ENCODE assay signal across 16 cellular contexts in the genomic region with DNA sequence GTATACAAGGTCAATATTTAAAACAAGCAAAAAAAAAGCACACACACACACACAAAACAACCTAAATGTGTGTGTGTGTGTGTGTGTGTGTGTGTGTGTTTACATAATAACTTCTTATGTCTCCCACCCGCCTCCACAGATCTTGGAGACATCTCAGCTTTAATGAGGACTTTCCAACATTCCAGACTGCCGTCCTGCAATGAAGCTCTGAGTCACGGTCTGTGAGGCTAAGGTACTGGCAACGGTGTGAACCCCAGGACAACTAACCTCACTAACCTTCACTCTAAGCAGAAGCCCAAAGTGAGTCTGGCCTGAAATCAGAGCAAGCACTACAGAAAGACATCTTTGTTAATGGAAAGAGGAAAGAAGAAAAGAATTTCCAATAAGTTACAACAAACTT. TPM values are rescaled to one million over a fixed set of nuclear protein-coding genes. Genes with fewer than 3 reads are reported as not detected.
DNase-seq lines count a peak whose midpoint lies in the region; ATAC-seq and TF ChIP-seq lines count a peak whose summit lies in the region.
"Had no signal": no experiment of that assay in that cellular context is flagged by ENCODE, and none has a peak within 500 bp of the region (broad histone marks: within the 10 kb centered on the region; RNA-seq: fewer than 3 reads in every experiment).

No MANE protein-coding gene starts in this region.

- H3K4me1 ChIP-seq in ascending aorta, result peaks cover 3 to 29% of the 10 kb centered on the region in 2 donors
- H3K4me1 ChIP-seq in hepatocyte (ENCODE audit: insufficient read depth), result no peaks in the 10 kb centered on the region
- peaks cover 0 to 11% (median 5%) of the 10 kb centered on the region in 3 donors for H3K4me1 ChIP-seq in skeletal muscle tissue (ENCODE audit: control insufficient read depth in 3 of 3, insufficient read depth in 3 of 3, low read length in 3 of 3)
- no peaks in the 10 kb centered on the region for H3K4me1 ChIP-seq in BE2C

- no peaks in the 10 kb centered on the region for H3K79me2 ChIP-seq in hepatocyte

- no peak overlapping the region for H3K4me2 ChIP-seq in hepatocyte

- H3K27ac ChIP-seq in ascending aorta (peak overlapping the region; percentile 17 to 54), hepatocyte (peak overlapping the region; percentile 44), skeletal muscle tissue (ENCODE audit: low read depth, low read length) (peak overlapping the region; percentile 72)

- no peaks in the 10 kb centered on the region for H3K27me3 ChIP-seq in ascending aorta
- no peaks in the 10 kb centered on the region for H3K27me3 ChIP-seq in hepatocyte
- no peaks in the 10 kb centered on the region for H3K27me3 ChIP-seq in skeletal muscle tissue (ENCODE audit: control insufficient read depth in 3 of 3, insufficient read depth in 3 of 3, low read length in 3 of 3)
- H3K27me3 ChIP-seq in BE2C, result no peaks in the 10 kb centered on the region
- H3K27me3 ChIP-seq: stomach had no signal

- peak; percentile 69 for DNase-seq in H4 (ENCODE audit: low spot score)
- no peak for DNase-seq in ascending aorta (ENCODE audit: low spot score in 2 of 2)
- DNase-seq in hepatocyte (ENCODE audit: low spot score), result peak; percentile 45
- DNase-seq in NCI-H1048 (lab: John Stamatoyannopoulos, UW), result no peak
- no peak for DNase-seq in BE2C
- DNase-seq: activated CD8-positive, alpha-beta memory T cell treated with anti-CD3 and anti-CD28 coated beads for 24 hours; activated gamma-delta T cell treated with Interleukin-2 at 50 U/mL for 16 hours; CD4-positive, alpha-beta memory T cell; cerebellar nuclear complex; erythroblast; H9; NCI-H2171 treated with DMSO at 0.1 percent for 48 hours; stomach had no signal

- 42% methylated on average over 4 of the region's 4 CpGs for WGBS in hepatocyte (ENCODE audit: low lambda C conversion rate, missing lambda C conversion rate)

- no peaks in the 10 kb centered on the region for H4K20me1 ChIP-seq in hepatocyte (ENCODE audit: insufficient read depth, poor library complexity, severe bottlenecking)

- no peaks in the 10 kb centered on the region for H3K9me3 ChIP-seq in ascending aorta
- no peaks in the 10 kb centered on the region for H3K9me3 ChIP-seq in hepatocyte (ENCODE audit: low read depth)
- H3K9me3 ChIP-seq in skeletal muscle tissue (ENCODE audit: control insufficient read depth in 3 of 3, low read length in 3 of 3), result no peaks in the 10 kb centered on the region
- H3K9me3 ChIP-seq in BE2C, result no peaks in the 10 kb centered on the region
- H3K9me3 ChIP-seq: stomach had no signal

- no peak overlapping the region for H3K4me3 ChIP-seq in ascending aorta
- H3K4me3 ChIP-seq in hepatocyte, result no peak overlapping the region
- H3K4me3 ChIP-seq in skeletal muscle tissue (ENCODE audit: low read length in 3 of 3), result no peak overlapping the region
- H3K4me3 ChIP-seq in BE2C (ENCODE audit: low read depth, low read length), result no peak overlapping the region
- H3K4me3 ChIP-seq: stomach had no signal

- H3K36me3 ChIP-seq in ascending aorta (no peaks in the 10 kb centered on the region), hepatocyte (replicated peaks; ENCODE audit: insufficient read depth, low read depth) (no peaks in the 10 kb centered on the region), skeletal muscle tissue (ENCODE audit: control insufficient read depth in 3 of 3, insufficient read depth in 3 of 3, low read length in 3 of 3) (no peaks in the 10 kb centered on the region), BE2C (no peaks in the 10 kb centered on the region)
- H3K36me3 ChIP-seq: stomach had no signal

- intact Hi-C loops in ascending aorta (cut with DNase I), result loop anchor here (5.0 to 10.0 kb wide), 2 partner anchors 74 to 187 kb away; a partner anchor contains a TSS

- ATAC-seq in activated CD4-positive, CD25-positive, alpha-beta regulatory T cell treated with anti-CD3 and anti-CD28 coated beads, Interleukin-2, amount 50 U/mL, for 24 hours, result no peak
- ATAC-seq in GM21825 (IDR thresholded peaks at IDR 0.05; ENCODE audit: unreplicated experiment), result no peak

- H3K9ac ChIP-seq in skeletal muscle tissue (ENCODE audit: low read depth in 1 of 3, low read length in 3 of 3), result no peak overlapping the region

- no peaks in the 10 kb centered on the region for H3K9me2 ChIP-seq in hepatocyte (replicated peaks; ENCODE audit: insufficient read depth)

- no peak overlapping the region for H2AFZ ChIP-seq in hepatocyte

- TF ChIP-seq CTCF in ascending aorta (IDR thresholded peaks at IDR 0.05) (no peak), hepatocyte (IDR thresholded peaks at IDR 0.05; ENCODE audit: poor library complexity) (no peak), BE2C (IDR thresholded peaks at IDR 0.05; ENCODE audit: low read depth, low read length) (no peak)

RNA-seq across cellular contexts. Expression of a gene that starts 22.3 kb away (rescaled TPM):
- total RNA-seq in H4 (2014; rRNA removed; shearing (Covaris generic)), result 0.06 and 0.94 TPM in 2 replicates
- not detected for total RNA-seq in ascending aorta
- total RNA-seq in hepatocyte, result 0.43 and 1.9 TPM in 2 replicates
- 1.7 and 2.8 TPM in 2 replicates for polyA plus RNA-seq in hepatocyte
- 2.6 TPM for total RNA-seq in skeletal muscle tissue
- not detected for polyA plus RNA-seq in BE2C (2012; ENCODE audit: insufficient read depth, insufficient read length, low read depth)
- total RNA-seq: H9 had no signal

Comparison
In these comparisons a context has a peak if more than half of its experiments do, and no peak if none do; other contexts are left out.
1. DNase-seq: peak in H4 (single experiment) and hepatocyte (single experiment); none in ascending aorta (0 of 2), NCI-H1048 (single experiment) and BE2C (single experiment).
2. Peak in every context shown above with its lines, with median percentiles within 50 percentile points of each other: H3K27ac ChIP-seq.